In the genomic region with DNA sequence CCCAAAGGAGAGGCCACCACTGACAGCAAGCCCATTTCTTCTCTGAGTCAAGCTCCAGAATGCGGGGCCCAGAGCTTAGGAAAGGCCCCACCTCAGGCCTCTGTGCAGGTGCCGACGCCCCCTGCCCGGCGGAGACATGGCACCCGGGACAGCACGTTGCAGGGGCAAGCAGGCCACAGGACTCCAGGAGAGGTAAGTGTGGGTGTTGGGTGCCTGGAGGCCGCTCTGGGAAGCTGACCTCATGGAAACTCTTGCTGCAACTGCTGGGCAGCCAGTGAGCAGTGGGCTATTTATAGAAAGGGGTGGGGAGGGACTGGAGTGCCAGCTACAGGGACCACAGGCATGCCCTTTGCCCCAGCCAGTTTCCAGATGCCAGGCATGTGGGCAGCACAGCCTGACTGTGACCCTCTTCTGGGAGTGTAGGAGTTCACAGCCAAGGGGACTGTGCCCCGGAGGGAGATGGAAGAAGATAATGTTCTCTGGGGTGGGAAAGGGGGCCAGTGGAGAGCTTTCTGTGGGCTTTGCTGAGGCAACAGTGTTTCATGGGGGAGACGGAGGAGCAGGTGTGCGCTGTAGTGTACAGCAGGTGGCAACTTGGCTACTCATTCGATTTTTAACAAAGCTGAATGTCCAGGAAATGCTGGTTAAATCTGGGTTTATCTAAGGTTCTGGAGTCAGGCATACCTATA, we compare ENCODE assay signal across 10 cellular contexts. TPM values are rescaled to one million over a fixed set of nuclear protein-coding genes. Genes with fewer than 3 reads are reported as not detected.
DNase-seq lines count a peak whose midpoint lies in the region; ATAC-seq and TF ChIP-seq lines count a peak whose summit lies in the region.
"Had no signal": no experiment of that assay in that cellular context is flagged by ENCODE, and none has a peak within 500 bp of the region (broad histone marks: within the 10 kb centered on the region; RNA-seq: fewer than 3 reads in every experiment).

No MANE protein-coding gene starts in this region.

- H3K27ac ChIP-seq in gastroesophageal sphincter (peak overlapping the region; percentile 59 to 87 (median 79)), psoas muscle (peak overlapping the region; percentile 99)

- H3K9me3 ChIP-seq in gastroesophageal sphincter (no peaks in the 10 kb centered on the region), psoas muscle (no peaks in the 10 kb centered on the region)

- H3K4me3 ChIP-seq in gastroesophageal sphincter = no peak overlapping the region
- peak overlapping the region; percentile 38 for H3K4me3 ChIP-seq in psoas muscle

- TF ChIP-seq CTCF in gastroesophageal sphincter (IDR thresholded peaks at IDR 0.05) (no peak), psoas muscle (IDR thresholded peaks at IDR 0.05) (no peak)

- DNase-seq in GF-D8 (lab: John Stamatoyannopoulos, UW) (peak; percentile 18), SK-MEL-5 (ENCODE audit: low read depth, low spot score) (peak; percentile 12), psoas muscle (peak; percentile 80 to 93), midbrain (lab: John Stamatoyannopoulos, UW) (no peak), SW 1271 (lab: John Stamatoyannopoulos, UW) (no peak)
- no peak for DNase-seq in activated CD4-positive, alpha-beta T cell treated with anti-CD3 and anti-CD28 coated beads for 4 hours

- no peak for TF ChIP-seq POLR2A in gastroesophageal sphincter (IDR thresholded peaks at IDR 0.05)

- in situ Hi-C loops in SK-MEL-5 (cut with HindIII; ENCODE audit: low pct_unique_long_range_greater_than_20kb, low sequenced_read_pairs) = no loop called here

- 64 to 94% methylated on average over 2 to 4 of the region's 12 CpGs for WGBS in gastroesophageal sphincter (ENCODE audit: low coverage in 1 of 2), 2 donors
- 21 to 39% (median 37%) methylated on average over 12 of the region's 12 CpGs for WGBS in psoas muscle, 3 donors

- H3K27me3 ChIP-seq in gastroesophageal sphincter (no peaks in the 10 kb centered on the region), psoas muscle (ENCODE audit: insufficient read depth in 3 of 3, low read length in 2 of 3) (no peaks in the 10 kb centered on the region)

- ATAC-seq in gastroesophageal sphincter (peak; percentile 92), psoas muscle (peak; percentile 80 to 86 (median 83)), HG03045 (IDR thresholded peaks at IDR 0.05; ENCODE audit: unreplicated experiment) (no peak)

- intact Hi-C loops in psoas muscle (cut with DNase I) = loop anchor here (5.0 to 10.0 kb wide), 3 partner anchors 71 to 204 kb away; no protein-coding TSS in a partner anchor

- H3K36me3 ChIP-seq in gastroesophageal sphincter = peaks cover 0 to 17% of the 10 kb centered on the region in 2 donors
- H3K36me3 ChIP-seq in psoas muscle (ENCODE audit: insufficient read depth in 1 of 2, low read depth in 1 of 2) = peaks cover 0 to 12% of the 10 kb centered on the region in 2 donors

- peak; percentile 83 for TF ChIP-seq EP300 in gastroesophageal sphincter (IDR thresholded peaks at IDR 0.05)

- peaks cover 2 to 65% (median 14%) of the 10 kb centered on the region in 3 donors for H3K4me1 ChIP-seq in gastroesophageal sphincter
- H3K4me1 ChIP-seq in psoas muscle = peaks cover 79% of the 10 kb centered on the region

RNA-seq across cellular contexts. Expression of a gene that starts 23.7 kb away (rescaled TPM):
- total RNA-seq in SK-MEL-5 (2014; rRNA removed; shearing (Covaris generic)) = 0.03 TPM in 2 replicates
- polyA plus RNA-seq in SK-MEL-5 (2015; cell fraction: cytosol; rRNA removed) = 0.01 and 0.11 TPM in 2 replicates
- polyA plus RNA-seq in SK-MEL-5 (2015; cell fraction: nucleus; rRNA removed) = 0.11 and 0.21 TPM in 2 replicates
- total RNA-seq in gastroesophageal sphincter = 10 to 100 TPM; 19.1 to 34.4 (median 26.5) TPM
- total RNA-seq in psoas muscle = 100 to 1,000 TPM; 199 to 461 (median 304) TPM
- polyA plus RNA-seq in psoas muscle = 100 to 1,000 TPM in 2 of 3 donors, 10 to 100 TPM in 1; 75.7 to 357 (median 117) TPM

RNA-seq across cellular contexts. Expression of a gene that starts 43.6 kb away (rescaled TPM):
- not detected in 2 replicates for total RNA-seq in SK-MEL-5 (2014; rRNA removed; shearing (Covaris generic))
- polyA plus RNA-seq in SK-MEL-5 (2015; cell fraction: cytosol; rRNA removed) = not detected in 2 replicates
- polyA plus RNA-seq in SK-MEL-5 (2015; cell fraction: nucleus; rRNA removed) = not detected in 2 replicates
- not detected for total RNA-seq in gastroesophageal sphincter
- total RNA-seq in psoas muscle = 1 to 10 TPM in 1 of 4 donors, under 1 TPM in 3; 0.23 to 1.9 (median 0.44) TPM
- under 1 TPM; 0.13 to 0.34 (median 0.21) TPM for polyA plus RNA-seq in psoas muscle
- total RNA-seq: cerebellum; T-helper 1 cell treated with Interleukin-12 subunit alpha and Interleukin-12 subunit beta and Interleukin-4 antibody, amounts not matched to agents 30 ng/mL and 1 ng/mL, for 36 hours had no signal

Comparison
In these comparisons a context has a peak if more than half of its experiments do, and no peak if none do; other contexts are left out.
1. DNase-seq: peak in GF-D8 (single experiment), SK-MEL-5 (single experiment) and psoas muscle (2 of 2); none in midbrain (single experiment), activated CD4-positive, alpha-beta T cell treated with anti-CD3 and anti-CD28 coated beads for 4 hours (0 of 2) and SW 1271 (0 of 2).
2. RNA of a gene that starts 23.7 kb away (total RNA-seq): 199 to 461 TPM in psoas muscle and 19.1 to 34.4 TPM in gastroesophageal sphincter; 0.03 TPM in SK-MEL-5; every median in the first group is over 10 times any median in the second.